In the genomic region with DNA sequence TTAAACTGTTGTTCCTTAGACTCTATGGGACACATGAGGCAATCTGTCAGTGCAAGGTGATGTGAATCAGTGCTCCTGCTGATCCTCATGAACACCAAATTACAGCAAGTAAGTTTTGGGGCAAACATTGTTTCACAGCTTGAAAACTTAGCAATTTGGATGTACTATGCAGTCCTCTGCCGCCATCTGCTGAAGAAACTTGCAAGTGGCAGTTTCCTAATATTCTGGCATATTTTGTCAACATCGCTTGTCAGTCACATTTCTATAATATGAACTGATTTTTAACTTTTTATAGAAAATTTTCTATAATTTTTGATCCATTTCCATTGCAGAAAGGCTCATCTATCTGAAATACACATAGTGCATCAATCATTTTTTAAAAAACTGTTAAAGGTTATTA, we compare ENCODE assay signal across 8 cellular contexts. TPM values are rescaled to one million over a fixed set of nuclear protein-coding genes. Genes with fewer than 3 reads are reported as not detected.
A peak's percentile ranks its signal among the peaks of the same experiment; 100 is the strongest.
DNase-seq lines count a peak whose midpoint lies in the region; ATAC-seq and TF ChIP-seq lines count a peak whose summit lies in the region.

No MANE protein-coding gene starts in this region.

- WGBS in testis, 2 donors, result 70 to 72% methylated on average over 2 of the region's 2 CpGs

- TF ChIP-seq POLR2A in testis (IDR thresholded peaks at IDR 0.05), result no peak

- TF ChIP-seq CTCF in WERI-Rb-1 (IDR thresholded peaks at IDR 0.05; ENCODE audit: low read depth, low read length), result peak; percentile 48
- peak in 1 of 3 experiments; percentile 54 for TF ChIP-seq CTCF in testis (IDR thresholded peaks at IDR 0.05)

- intact Hi-C loops in head of caudate nucleus (cut with DNase I) (loop anchor here (10.0 kb wide), 1 partner anchor 202 kb away; the partner anchor contains the start of gene SLAIN2), testis (cut with DNase I; ENCODE audit: low total_unique reads) (no loop called here)

- no peak for ATAC-seq in HG02571 (IDR thresholded peaks at IDR 0.05; ENCODE audit: unreplicated experiment)
- ATAC-seq in HG02885 (IDR thresholded peaks at IDR 0.05; ENCODE audit: poor library complexity, unreplicated experiment), result no peak

- H3K36me3 ChIP-seq in WERI-Rb-1, result peaks cover 73% of the 10 kb centered on the region
- H3K36me3 ChIP-seq in testis (ENCODE audit: low read depth, missing control alignments), result no peaks in the 10 kb centered on the region

- H3K9me3 ChIP-seq in WERI-Rb-1 (ENCODE audit: severe bottlenecking) (no peaks in the 10 kb centered on the region), testis (no peaks in the 10 kb centered on the region)

- peak; percentile 23 to 40 for DNase-seq in NCI-H2081 (lab: John Stamatoyannopoulos, UW)
- no peak for DNase-seq in NCI-H2081 treated with DMSO at 0.1 percent for 48 hours (lab: John Stamatoyannopoulos, UW)
- DNase-seq in Kasumi-1 (lab: John Stamatoyannopoulos, UW), result peak; percentile 76 to 83
- DNase-seq in WERI-Rb-1, result peak; percentile 20
- DNase-seq in head of caudate nucleus, result peak in 37 of 42 donors; percentile 15 to 76 (median 50)
- peak; percentile 42 for DNase-seq in testis

- no peaks in the 10 kb centered on the region for H3K4me1 ChIP-seq in testis

- H3K4me3 ChIP-seq in WERI-Rb-1 (ENCODE audit: low read depth, low read length), result no peak overlapping the region
- H3K4me3 ChIP-seq in testis, result no peak overlapping the region

- H3K27me3 ChIP-seq in WERI-Rb-1 (ENCODE audit: insufficient read depth, low read depth, severe bottlenecking), result no peaks in the 10 kb centered on the region
- no peaks in the 10 kb centered on the region for H3K27me3 ChIP-seq in testis

- H3K27ac ChIP-seq in WERI-Rb-1, result no peak overlapping the region
- H3K27ac ChIP-seq in testis, result no peak overlapping the region

RNA-seq across cellular contexts. Expression of gene ZAR1, which starts 56.3 kb away (rescaled TPM):
- 1 to 10 TPM; 2.7 to 2.8 TPM for total RNA-seq in testis
- polyA plus RNA-seq in testis (ENCODE audit: insufficient read depth, low read depth, low replicate concordance), result 1.5 TPM
